ENCODE assay signal across 8 cellular contexts in the genomic region with DNA sequence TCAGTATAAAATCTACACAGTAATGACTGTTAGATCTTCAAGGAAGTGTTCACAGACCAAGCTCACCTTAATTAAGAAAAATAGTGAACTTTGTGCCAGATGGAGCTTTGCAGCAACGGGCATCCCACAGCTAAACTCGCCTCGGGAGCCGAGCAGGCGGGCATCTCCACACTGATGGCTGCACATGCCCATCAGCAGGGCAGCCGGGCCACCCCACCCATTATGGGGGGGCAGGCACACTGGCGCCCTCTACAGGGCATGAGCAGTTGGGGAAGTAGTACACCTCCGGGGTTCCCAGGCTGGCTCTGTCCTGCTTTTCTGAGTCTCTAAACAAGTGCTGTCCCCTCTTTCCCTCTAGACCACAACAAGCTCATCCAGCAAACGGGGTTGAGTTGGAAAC. TPM values are rescaled to one million over a fixed set of nuclear protein-coding genes. Genes with fewer than 3 reads are reported as not detected.
DNase-seq lines count a peak whose midpoint lies in the region; ATAC-seq and TF ChIP-seq lines count a peak whose summit lies in the region.

No MANE protein-coding gene starts in this region.

- H3K27ac ChIP-seq in caudate nucleus (ENCODE audit: low read depth, low read length) (no peak overlapping the region), thyroid gland (no peak overlapping the region)

- peak; percentile 13 for DNase-seq in COLO668 (lab: John Stamatoyannopoulos, UW; ENCODE audit: unreplicated experiment)
- DNase-seq in HPDE6-E6E7 (ENCODE audit: extremely low spot score), result peak; percentile 43
- peak; percentile 47 for DNase-seq in activated naive CD8-positive, alpha-beta T cell treated with anti-CD3 and anti-CD28 coated beads, Interleukin-2, amount 10 ng/mL, durations not matched to agents 7 days and 5 days
- DNase-seq in lung microvascular endothelial cell (ENCODE audit: low read depth in 2 of 2), result peak; percentile 28 to 43
- no peak for DNase-seq in SW480 (ENCODE audit: low spot score)
- no peak for DNase-seq in caudate nucleus (lab: John Stamatoyannopoulos, UW)
- no peak for DNase-seq in thyroid gland
- no peak for DNase-seq in activated CD4-positive, CD25-positive, alpha-beta regulatory T cell treated with anti-CD3 and anti-CD28 coated beads, Interleukin-2, amount 50 U/mL, for 72 hours

- POLR2A ChIA-PET in activated naive CD8-positive, alpha-beta T cell treated with anti-CD3 and anti-CD28 coated beads, Interleukin-2, amount 10 ng/mL, durations not matched to agents 7 days and 5 days (lab: Charles Lee), result no interaction called here

- no peak for TF ChIP-seq POLR2A in thyroid gland (IDR thresholded peaks at IDR 0.05)

- H3K27me3 ChIP-seq in thyroid gland, result no peaks in the 10 kb centered on the region

- H3K36me3 ChIP-seq in thyroid gland, result peaks cover 35 to 40% of the 10 kb centered on the region in 2 donors

- H3K9me3 ChIP-seq in thyroid gland, result no peaks in the 10 kb centered on the region

- intact Hi-C loops in thyroid gland (cut with DNase I), result no loop called here

- H3K4me3 Mint-ChIP-seq in activated naive CD8-positive, alpha-beta T cell treated with anti-CD3 and anti-CD28 coated beads, Interleukin-2, amount 10 ng/mL, durations not matched to agents 7 days and 5 days, result no peak overlapping the region

- H3K27me3 Mint-ChIP-seq in activated naive CD8-positive, alpha-beta T cell treated with anti-CD3 and anti-CD28 coated beads, Interleukin-2, amount 10 ng/mL, durations not matched to agents 7 days and 5 days, result no peaks in the 10 kb centered on the region

- no peak for ATAC-seq in activated naive CD8-positive, alpha-beta T cell treated with anti-CD3 and anti-CD28 coated beads, Interleukin-2, amount 10 ng/mL, durations not matched to agents 7 days and 5 days (ENCODE audit: low read depth)

- TF ChIP-seq CTCF in thyroid gland (IDR thresholded peaks at IDR 0.05), result peak in 3 of 6 experiments; percentile 11 to 16 (median 12)

- no peaks in the 10 kb centered on the region for H3K9me3 Mint-ChIP-seq in activated naive CD8-positive, alpha-beta T cell treated with anti-CD3 and anti-CD28 coated beads, Interleukin-2, amount 10 ng/mL, durations not matched to agents 7 days and 5 days

- 90 to 96% methylated on average over 7 to 9 of the region's 9 CpGs for WGBS in thyroid gland, 2 donors

- H3K27ac Mint-ChIP-seq in activated naive CD8-positive, alpha-beta T cell treated with anti-CD3 and anti-CD28 coated beads, Interleukin-2, amount 10 ng/mL, durations not matched to agents 7 days and 5 days, result no peak overlapping the region

- H3K4me3 ChIP-seq in thyroid gland (replicated peaks in 1 of 3), result no peak overlapping the region

- H3K36me3 Mint-ChIP-seq in activated naive CD8-positive, alpha-beta T cell treated with anti-CD3 and anti-CD28 coated beads, Interleukin-2, amount 10 ng/mL, durations not matched to agents 7 days and 5 days, result peaks cover 2% of the 10 kb centered on the region

- H3K4me1 ChIP-seq in thyroid gland, result peaks cover 0 to 7% of the 10 kb centered on the region in 2 donors

- peaks cover 1% of the 10 kb centered on the region for H3K4me1 Mint-ChIP-seq in activated naive CD8-positive, alpha-beta T cell treated with anti-CD3 and anti-CD28 coated beads, Interleukin-2, amount 10 ng/mL, durations not matched to agents 7 days and 5 days

RNA-seq across cellular contexts. Expression of gene ANKS6, which starts 21.6 kb away (rescaled TPM):
- 1 to 10 TPM; 8.2 to 9.5 TPM for total RNA-seq in activated naive CD8-positive, alpha-beta T cell treated with anti-CD3 and anti-CD28 coated beads, Interleukin-2, amount 10 ng/mL, durations not matched to agents 7 days and 5 days
- total RNA-seq in lung microvascular endothelial cell (6.3 and 7.3 TPM in 2 replicates), thyroid gland (10 to 100 TPM; 42.2 to 56.6 (median 49.9) TPM)

RNA-seq across cellular contexts. Expression of gene GALNT12, which starts 32.7 kb away (rescaled TPM):
- 10 to 100 TPM; 12.2 to 12.6 TPM for total RNA-seq in activated naive CD8-positive, alpha-beta T cell treated with anti-CD3 and anti-CD28 coated beads, Interleukin-2, amount 10 ng/mL, durations not matched to agents 7 days and 5 days
- total RNA-seq in lung microvascular endothelial cell (under 0.01 and 0.22 TPM in 2 replicates), thyroid gland (10 to 100 TPM; 18.9 to 58.6 (median 36.5) TPM)

Comparison
In these comparisons a context has a peak if more than half of its experiments do, and no peak if none do; other contexts are left out.
1. DNase-seq: peak in COLO668 (single experiment), HPDE6-E6E7 (single experiment), activated naive CD8-positive, alpha-beta T cell treated with anti-CD3 and anti-CD28 coated beads, Interleukin-2, amount 10 ng/mL, durations not matched to agents 7 days and 5 days (single experiment) and lung microvascular endothelial cell (2 of 2); none in SW480 (single experiment), caudate nucleus (0 of 61), thyroid gland (0 of 2) and activated CD4-positive, CD25-positive, alpha-beta regulatory T cell treated with anti-CD3 and anti-CD28 coated beads, Interleukin-2, amount 50 U/mL, for 72 hours (single experiment).
2. RNA of gene GALNT12, which starts 32.7 kb away (total RNA-seq): 18.9 to 58.6 TPM in thyroid gland and 12.2 to 12.6 TPM in activated naive CD8-positive, alpha-beta T cell treated with anti-CD3 and anti-CD28 coated beads, Interleukin-2, amount 10 ng/mL, durations not matched to agents 7 days and 5 days; under 0.01 to 0.22 TPM in lung microvascular endothelial cell; every median in the first group is over 10 times any median in the second.